Comparison of ENCODE assay signal across 17 cellular contexts in the genomic region with DNA sequence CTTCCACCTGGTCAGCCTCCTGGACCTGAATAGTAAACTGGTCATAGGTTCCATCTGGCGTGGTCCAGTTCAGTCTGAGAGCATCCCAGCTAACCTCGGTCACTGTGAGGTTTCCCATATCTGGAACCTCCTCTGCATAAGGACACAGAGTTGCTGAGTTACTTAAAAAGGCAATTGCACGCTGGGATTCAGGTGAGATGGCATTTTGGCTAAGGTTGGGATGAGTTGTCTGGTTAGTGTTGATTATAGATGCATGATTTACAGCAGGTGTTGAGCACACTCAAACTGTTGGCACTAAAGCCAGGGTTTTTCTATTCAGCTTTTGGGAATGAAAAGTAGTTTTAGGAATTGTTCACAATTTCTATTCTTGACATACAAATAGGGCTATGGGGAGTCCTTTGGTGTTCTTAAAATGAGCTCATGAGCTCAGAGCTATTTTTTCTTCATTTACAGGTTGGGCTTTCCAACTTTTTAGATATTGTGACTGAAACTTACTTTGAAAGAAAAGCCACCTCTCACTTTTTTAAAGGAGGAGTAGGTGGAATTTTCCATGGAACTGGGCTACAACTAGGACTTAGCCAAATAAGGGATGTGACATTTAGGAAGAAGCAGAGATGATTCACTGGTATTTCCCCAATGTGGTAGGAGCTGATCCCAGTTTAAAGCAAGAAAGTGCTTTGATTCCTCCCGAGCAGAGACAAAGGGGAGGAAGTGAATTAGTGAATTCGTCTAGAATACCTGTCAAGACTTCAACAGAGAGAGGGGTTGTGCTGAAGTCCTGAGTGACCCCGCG. TPM values are rescaled to one million over a fixed set of nuclear protein-coding genes. Genes with fewer than 3 reads are reported as not detected.
DNase-seq lines count a peak whose midpoint lies in the region; ATAC-seq, FAIRE-seq and TF ChIP-seq lines count a peak whose summit lies in the region.
"Had no signal": no experiment of that assay in that cellular context is flagged by ENCODE, and none has a peak within 500 bp of the region (broad histone marks: within the 10 kb centered on the region; RNA-seq: fewer than 3 reads in every experiment).

No MANE protein-coding gene starts in this region.

- H3K36me3 Mint-ChIP-seq in stimulated activated effector memory CD8-positive, alpha-beta T cell treated with anti-CD3 and anti-CD28 coated beads, Interleukin-12 subunit alpha, Interleukin-12 subunit beta, amount 100 ng/mL, for 72 hours: no peaks in the 10 kb centered on the region
- H3K36me3 Mint-ChIP-seq: mesothelial cell of epicardium had no signal

- H3K27ac Mint-ChIP-seq in stimulated activated effector memory CD8-positive, alpha-beta T cell treated with anti-CD3 and anti-CD28 coated beads, Interleukin-12 subunit alpha, Interleukin-12 subunit beta, amount 100 ng/mL, for 72 hours: no peak overlapping the region
- H3K27ac Mint-ChIP-seq: mesothelial cell of epicardium had no signal

- DNase-seq in H54 (ENCODE audit: insufficient read length, low spot score) (no peak), breast epithelium (ENCODE audit: low spot score in 2 of 2) (no peak), iPS DF 4.7 (ENCODE audit: extremely low read depth, low spot score) (peak; percentile 19), thoracic aorta (ENCODE audit: low spot score) (no peak), NCI-H2107 treated with DMSO at 0.1 percent for 48 hours (lab: John Stamatoyannopoulos, UW; ENCODE audit: unreplicated experiment) (no peak), lower leg skin (ENCODE audit: low spot score in 2 of 2) (no peak)
- DNase-seq in stimulated activated effector memory CD8-positive, alpha-beta T cell treated with anti-CD3 and anti-CD28 coated beads, Interleukin-12 subunit alpha, Interleukin-12 subunit beta, amount 100 ng/mL, for 72 hours (ENCODE audit: low spot score in 2 of 2): no peak
- DNase-seq in effector CD4-positive, alpha-beta T cell: no peak
- DNase-seq: activated CD4-positive, alpha-beta T cell treated with anti-CD3 and anti-CD28 coated beads, Interleukin-2, amount 50 U/mL, for 1 hour; activated gamma-delta T cell treated with Interleukin-2 at 50 U/mL for 16 hours; NCI-H1417 treated with DMSO at 0.1 percent for 48 hours had no signal

- TF ChIP-seq POLR2A in H54 (IDR thresholded peaks at IDR 0.05; ENCODE audit: low read depth, low read length) (no peak), breast epithelium (IDR thresholded peaks at IDR 0.05) (no peak), lower leg skin (IDR thresholded peaks at IDR 0.05) (no peak)

- H3K27ac ChIP-seq in breast epithelium (peak overlapping the region; percentile 50 to 57), thoracic aorta (peak overlapping the region; percentile 58 to 68)
- H3K27ac ChIP-seq: hepatocyte had no signal

- peak; percentile 6 for FAIRE-seq in H54 (lab: Jason Lieb, UNC)
- FAIRE-seq: colon, GM18507, HTR-8/SVneo had no signal

- no peaks in the 10 kb centered on the region for H3K9me3 Mint-ChIP-seq in stimulated activated effector memory CD8-positive, alpha-beta T cell treated with anti-CD3 and anti-CD28 coated beads, Interleukin-12 subunit alpha, Interleukin-12 subunit beta, amount 100 ng/mL, for 72 hours
- H3K9me3 Mint-ChIP-seq: mesothelial cell of epicardium had no signal

- H3K4me3 Mint-ChIP-seq in stimulated activated effector memory CD8-positive, alpha-beta T cell treated with anti-CD3 and anti-CD28 coated beads, Interleukin-12 subunit alpha, Interleukin-12 subunit beta, amount 100 ng/mL, for 72 hours: no peak overlapping the region
- H3K4me3 Mint-ChIP-seq: mesothelial cell of epicardium had no signal

- intact Hi-C loops in breast epithelium (cut with DNase I; ENCODE audit: low total_unique reads) (no loop called here), lower leg skin (cut with DNase I; ENCODE audit: low total_unique reads) (no loop called here)

- no peaks in the 10 kb centered on the region for H3K9me3 ChIP-seq in breast epithelium
- H3K9me3 ChIP-seq in thoracic aorta: no peaks in the 10 kb centered on the region

- WGBS in lower leg skin, 2 donors: 54 to 57% methylated on average over 5 to 7 of the region's 7 CpGs

- H3K27me3 ChIP-seq in breast epithelium (no peaks in the 10 kb centered on the region), thoracic aorta (replicated peaks; ENCODE audit: insufficient read depth) (no peaks in the 10 kb centered on the region)
- H3K27me3 ChIP-seq: hepatocyte had no signal

- peak; percentile 65 for ATAC-seq in thoracic aorta (ENCODE audit: insufficient number of reproducible peaks, low FRiP score, low read depth)
- ATAC-seq in stimulated activated effector memory CD8-positive, alpha-beta T cell treated with anti-CD3 and anti-CD28 coated beads, Interleukin-12 subunit alpha, Interleukin-12 subunit beta, amount 100 ng/mL, for 72 hours: no peak
- ATAC-seq: sciatic nerve had no signal

- H3K4me1 ChIP-seq in breast epithelium (peaks cover 0 to 6% of the 10 kb centered on the region in 2 donors), thoracic aorta (ENCODE audit: control insufficient read depth in 1 of 2, low read depth in 2 of 2) (peaks cover 23 to 53% of the 10 kb centered on the region in 2 donors)

- no peaks in the 10 kb centered on the region for H3K36me3 ChIP-seq in breast epithelium
- H3K36me3 ChIP-seq in thoracic aorta: no peaks in the 10 kb centered on the region

- TF ChIP-seq CTCF in breast epithelium (IDR thresholded peaks at IDR 0.05): no peak
- no peak for TF ChIP-seq CTCF in thoracic aorta (IDR thresholded peaks at IDR 0.05)
- TF ChIP-seq CTCF in lower leg skin (IDR thresholded peaks at IDR 0.05): no peak

- H3K4me1 Mint-ChIP-seq in stimulated activated effector memory CD8-positive, alpha-beta T cell treated with anti-CD3 and anti-CD28 coated beads, Interleukin-12 subunit alpha, Interleukin-12 subunit beta, amount 100 ng/mL, for 72 hours: no peaks in the 10 kb centered on the region

- H3K4me3 ChIP-seq in breast epithelium (no peak overlapping the region), thoracic aorta (no peak overlapping the region), lower leg skin (ENCODE audit: low read depth, poor library complexity, severe bottlenecking) (no peak overlapping the region)
- H3K4me3 ChIP-seq: hepatocyte had no signal

RNA-seq across cellular contexts. Expression of gene TNC, which starts 54.7 kb away (rescaled TPM):
- total RNA-seq in breast epithelium: 10 to 100 TPM in 2 of 3 donors, 1 to 10 TPM in 1; 2.4 to 58.0 (median 44.6) TPM
- total RNA-seq in thoracic aorta: 100 to 1,000 TPM in 1 of 2 donors, 10 to 100 TPM in 1; 87.1 to 243 TPM
- total RNA-seq in lower leg skin: 10 to 100 TPM in 2 of 4 donors, 1 to 10 TPM in 2; 4.8 to 47.0 (median 17.3) TPM
